ENCODE assay signal across 8 cellular contexts in genomic region chr1:156129687-156130577, GRCh38. TPM values are rescaled to one million over a fixed set of nuclear protein-coding genes. Genes with fewer than 3 reads are reported as not detected.
DNase-seq lines count a peak whose midpoint lies in the region; ATAC-seq and TF ChIP-seq lines count a peak whose summit lies in the region.

No MANE protein-coding gene starts in this region.

- TF ChIP-seq CTCF in parathyroid adenoma (IDR thresholded peaks at IDR 0.05): peak; percentile 78
- TF ChIP-seq CTCF in tibial nerve (IDR thresholded peaks at IDR 0.05): peak; percentile 95 to 99 (median 98)

- H3K4me2 ChIP-seq in parathyroid adenoma (ENCODE audit: low read length): peak overlapping the region; percentile 21

- ATAC-seq in activated naive CD8-positive, alpha-beta T cell treated with anti-CD3 and anti-CD28 coated beads, Interleukin-2, amount 10 ng/mL, durations not matched to agents 7 days and 5 days (ENCODE audit: low read depth): no peak
- ATAC-seq in Right ventricle myocardium superior (ENCODE audit: poor library complexity) (peak; percentile 53), GM19328 (IDR thresholded peaks at IDR 0.05; ENCODE audit: unreplicated experiment) (no peak)

- peaks cover 18% of the 10 kb centered on the region for H3K27me3 Mint-ChIP-seq in activated naive CD8-positive, alpha-beta T cell treated with anti-CD3 and anti-CD28 coated beads, Interleukin-2, amount 10 ng/mL, durations not matched to agents 7 days and 5 days

- peak; percentile 19 to 92 for TF ChIP-seq EP300 in tibial nerve (IDR thresholded peaks at IDR 0.05)

- H3K36me3 Mint-ChIP-seq in activated naive CD8-positive, alpha-beta T cell treated with anti-CD3 and anti-CD28 coated beads, Interleukin-2, amount 10 ng/mL, durations not matched to agents 7 days and 5 days: no peaks in the 10 kb centered on the region

- H3K9ac ChIP-seq in SK-N-MC (ENCODE audit: insufficient read length) (peak overlapping the region; percentile 84), parathyroid adenoma (no peak overlapping the region)

- H3K27me3 ChIP-seq in MG63 (no peaks in the 10 kb centered on the region), parathyroid adenoma (ENCODE audit: control insufficient read depth, insufficient read depth, low read length) (no peaks in the 10 kb centered on the region), tibial nerve (no peaks in the 10 kb centered on the region)

- 12 to 19% methylated on average over 6 to 7 of the region's 7 CpGs for WGBS in tibial nerve, 2 donors

- intact Hi-C loops in Right ventricle myocardium superior (cut with DNase I): loop anchor here (2.0 kb wide), 1 partner anchor 33 kb away; no protein-coding TSS in a partner anchor

- H3K36me3 ChIP-seq in MG63 (peaks cover 84% of the 10 kb centered on the region), SK-N-MC (ENCODE audit: insufficient read depth, low read length) (peaks cover 34% of the 10 kb centered on the region), parathyroid adenoma (ENCODE audit: control insufficient read depth, insufficient read depth, low read length) (no peaks in the 10 kb centered on the region), tibial nerve (peaks cover 2 to 46% (median 20%) of the 10 kb centered on the region in 3 donors)

- peak overlapping the region; percentile 7; the same call in 1 of the 2 replicates for H3K4me3 ChIP-seq in MG63
- peak overlapping the region; percentile 69 for H3K4me3 ChIP-seq in SK-N-MC
- H3K4me3 ChIP-seq in parathyroid adenoma (ENCODE audit: low read depth, low read length): no peak overlapping the region
- H3K4me3 ChIP-seq in tibial nerve: peak overlapping the region in 2 of 4 donors; percentile 8 to 14

- peak in 1 of 2 donors; percentile 34 for TF ChIP-seq POLR2A in tibial nerve (IDR thresholded peaks at IDR 0.05)

- H3K4me1 Mint-ChIP-seq in activated naive CD8-positive, alpha-beta T cell treated with anti-CD3 and anti-CD28 coated beads, Interleukin-2, amount 10 ng/mL, durations not matched to agents 7 days and 5 days: peaks cover 34% of the 10 kb centered on the region

- H3K79me2 ChIP-seq in parathyroid adenoma: peaks cover 4% of the 10 kb centered on the region

- DNase-seq in Daoy (ENCODE audit: low read depth) (peak; percentile 99), MG63 (peak; percentile 99), SK-N-MC (ENCODE audit: low read depth, low spot score) (peak; percentile 76), Right ventricle myocardium superior (peak; percentile 87), tibial nerve (ENCODE audit: low spot score in 2 of 2) (peak; percentile 77 to 91)
- DNase-seq in activated naive CD8-positive, alpha-beta T cell treated with anti-CD3 and anti-CD28 coated beads, Interleukin-2, amount 10 ng/mL, durations not matched to agents 7 days and 5 days: peak; percentile 81

- H3K4me1 ChIP-seq in parathyroid adenoma (no peaks in the 10 kb centered on the region), tibial nerve (peaks cover 21 to 77% (median 60%) of the 10 kb centered on the region in 4 donors)

- POLR2A ChIA-PET in activated naive CD8-positive, alpha-beta T cell treated with anti-CD3 and anti-CD28 coated beads, Interleukin-2, amount 10 ng/mL, durations not matched to agents 7 days and 5 days (lab: Charles Lee): interaction anchor here (0.9 to 5.2 kb wide), 3 partner anchors 32 to 39 kb away, joined by 3 to 44 read pairs (median 3); no protein-coding TSS in a partner anchor

- no peak overlapping the region for H3K27ac Mint-ChIP-seq in activated naive CD8-positive, alpha-beta T cell treated with anti-CD3 and anti-CD28 coated beads, Interleukin-2, amount 10 ng/mL, durations not matched to agents 7 days and 5 days

- H3K4me3 Mint-ChIP-seq in activated naive CD8-positive, alpha-beta T cell treated with anti-CD3 and anti-CD28 coated beads, Interleukin-2, amount 10 ng/mL, durations not matched to agents 7 days and 5 days: no peak overlapping the region

- H3K9me3 ChIP-seq in MG63: no peaks in the 10 kb centered on the region
- H3K9me3 ChIP-seq in SK-N-MC (ENCODE audit: low read depth, low read length): no peaks in the 10 kb centered on the region
- no peaks in the 10 kb centered on the region for H3K9me3 ChIP-seq in parathyroid adenoma (ENCODE audit: control insufficient read depth, low read length)
- H3K9me3 ChIP-seq in tibial nerve: no peaks in the 10 kb centered on the region

- H2AFZ ChIP-seq in parathyroid adenoma: no peak overlapping the region

- H3K27ac ChIP-seq in SK-N-MC: peak overlapping the region; percentile 98
- H3K27ac ChIP-seq in parathyroid adenoma: peak overlapping the region; percentile 80
- H3K27ac ChIP-seq in tibial nerve: peak overlapping the region; percentile 92 to 98 (median 96)

- H3K9me3 Mint-ChIP-seq in activated naive CD8-positive, alpha-beta T cell treated with anti-CD3 and anti-CD28 coated beads, Interleukin-2, amount 10 ng/mL, durations not matched to agents 7 days and 5 days: no peaks in the 10 kb centered on the region

RNA-seq across cellular contexts. Expression of gene LMNA, which starts 15.4 kb away (rescaled TPM):
- total RNA-seq in Daoy (2014; rRNA removed; shearing (Covaris generic)): 708 and 737 TPM in 2 replicates
- total RNA-seq in MG63 (2014; rRNA removed; shearing (Covaris generic); ENCODE audit: low replicate concordance): 1,337 and 1,568 TPM in 2 replicates
- 10 to 100 TPM; 11.7 to 13.0 TPM for total RNA-seq in activated naive CD8-positive, alpha-beta T cell treated with anti-CD3 and anti-CD28 coated beads, Interleukin-2, amount 10 ng/mL, durations not matched to agents 7 days and 5 days
- total RNA-seq in Right ventricle myocardium superior (270 TPM), tibial nerve (100 to 1,000 TPM; 371 to 501 (median 419) TPM)

RNA-seq across cellular contexts. Expression of gene SEMA4A, which starts 23.5 kb away (rescaled TPM):
- total RNA-seq in Daoy (2014; rRNA removed; shearing (Covaris generic)): 0.29 and 0.68 TPM in 2 replicates
- 0.49 TPM in 1 of 2 replicates, not detected in the other for total RNA-seq in MG63 (2014; rRNA removed; shearing (Covaris generic); ENCODE audit: low replicate concordance)
- 10 to 100 TPM in 1 of 2 experiments, 1 to 10 TPM in 1; 9.8 to 10.2 TPM for total RNA-seq in activated naive CD8-positive, alpha-beta T cell treated with anti-CD3 and anti-CD28 coated beads, Interleukin-2, amount 10 ng/mL, durations not matched to agents 7 days and 5 days
- 1.4 TPM for total RNA-seq in Right ventricle myocardium superior
- total RNA-seq in tibial nerve: 1 to 10 TPM; 1.8 to 4.6 (median 3.5) TPM

RNA-seq across cellular contexts. Expression of gene MEX3A, which starts 47.7 kb away (rescaled TPM):
- 5.3 and 12.8 TPM in 2 replicates for total RNA-seq in Daoy (2014; rRNA removed; shearing (Covaris generic))
- 2.3 and 2.7 TPM in 2 replicates for total RNA-seq in MG63 (2014; rRNA removed; shearing (Covaris generic); ENCODE audit: low replicate concordance)
- total RNA-seq in activated naive CD8-positive, alpha-beta T cell treated with anti-CD3 and anti-CD28 coated beads, Interleukin-2, amount 10 ng/mL, durations not matched to agents 7 days and 5 days: under 1 TPM; 0.09 to 0.11 TPM
- total RNA-seq in Right ventricle myocardium superior: 0.16 TPM
- 1 to 10 TPM in 1 of 4 donors, under 1 TPM in 3; under 0.01 to 1.2 (median 0.43) TPM for total RNA-seq in tibial nerve

Comparison
In these comparisons a context has a peak if more than half of its experiments do, and no peak if none do; other contexts are left out.
1. RNA of gene LMNA, which starts 15.4 kb away (total RNA-seq): 1,337 to 1,568 TPM in MG63, 708 to 737 TPM in Daoy, 371 to 501 TPM in tibial nerve and 270 TPM in Right ventricle myocardium superior (single experiment); 11.7 to 13.0 TPM in activated naive CD8-positive, alpha-beta T cell treated with anti-CD3 and anti-CD28 coated beads, Interleukin-2, amount 10 ng/mL, durations not matched to agents 7 days and 5 days; every median in the first group is over 10 times any median in the second.
2. Peak in every context shown above with its lines, with median percentiles within 50 percentile points of each other: DNase-seq and H3K27ac ChIP-seq.